In genomic region chr15:62833671-62834070, GRCh38 we compare ENCODE assay signal across 21 cellular contexts.
"Had no signal": no experiment of that assay in that cellular context is flagged by ENCODE, and none has a peak within 500 bp of the region (broad histone marks: within the 10 kb centered on the region; RNA-seq: fewer than 3 reads in every experiment).

No MANE protein-coding gene starts in this region.

- H3K36me3 ChIP-seq: pancreas had no signal

- ATAC-seq: activated T-cell treated with anti-CD3 and anti-CD28 coated beads, Interleukin-2, amount 50 U/mL, for 72 hours; gastrocnemius medialis; left lung; naive thymus-derived CD4-positive, alpha-beta T cell; pancreas had no signal

- H3K27ac ChIP-seq: ascending aorta, esophagus squamous epithelium, gastrocnemius medialis, left lung, pancreas, spleen, VCaP had no signal

- H3K4me1 Mint-ChIP-seq: naive thymus-derived CD4-positive, alpha-beta T cell had no signal

- DNase-seq: activated CD4-positive, alpha-beta T cell treated with anti-CD3 and anti-CD28 coated beads for 1 hour; activated CD4-positive, alpha-beta T cell treated with anti-CD3 and anti-CD28 coated beads, Interleukin-2, amount 50 U/mL, for 4 hours; activated effector memory CD4-positive, alpha-beta T cell treated with anti-CD3 and anti-CD28 coated beads, Interleukin-2, amount 50 U/mL, for 16 hours; activated naive CD4-positive, alpha-beta T cell treated with anti-CD3 and anti-CD28 coated beads, Interleukin-2, amount 50 U/mL, for 16 hours; activated T-cell treated with anti-CD3 and anti-CD28 coated beads, Interleukin-2, amount 50 U/mL, for 72 hours; cerebellar nuclear complex; effector memory CD4-positive, alpha-beta T cell; esophagus squamous epithelium; gastrocnemius medialis; head of caudate nucleus; left lung; naive thymus-derived CD4-positive, alpha-beta T cell; pancreas; spleen; stimulated activated naive CD4-positive, alpha-beta T cell; SW 1271; T-helper 2 cell had no signal

- H3K9me3 ChIP-seq: ascending aorta, esophagus squamous epithelium, gastrocnemius medialis, left lung, pancreas, spleen had no signal

- H3K36me3 Mint-ChIP-seq: naive thymus-derived CD4-positive, alpha-beta T cell had no signal

- H3K4me3 Mint-ChIP-seq: activated T-cell treated with anti-CD3 and anti-CD28 coated beads, Interleukin-2, amount 50 U/mL, for 72 hours; dendritic cell treated with granulocyte-macrophage colony-stimulating factor and Interleukin-4, amounts not matched to agents 40 ng/mL and 50 ng/mL, for 4 days; naive thymus-derived CD4-positive, alpha-beta T cell; type B pancreatic cell had no signal

- H3K27me3 ChIP-seq: ascending aorta, esophagus squamous epithelium, gastrocnemius medialis, left lung, pancreas, spleen had no signal

- H3K4me1 ChIP-seq: ascending aorta, esophagus squamous epithelium, left lung, spleen had no signal

- H3K27me3 Mint-ChIP-seq: dendritic cell treated with granulocyte-macrophage colony-stimulating factor and Interleukin-4, amounts not matched to agents 40 ng/mL and 50 ng/mL, for 4 days; type B pancreatic cell had no signal

- H3K4me3 ChIP-seq: ascending aorta, esophagus squamous epithelium, gastrocnemius medialis, left lung, pancreas, spleen had no signal

- H3K27ac Mint-ChIP-seq: activated T-cell treated with anti-CD3 and anti-CD28 coated beads, Interleukin-2, amount 50 U/mL, for 72 hours; dendritic cell treated with granulocyte-macrophage colony-stimulating factor and Interleukin-4, amounts not matched to agents 40 ng/mL and 50 ng/mL, for 4 days; naive thymus-derived CD4-positive, alpha-beta T cell had no signal

- H3K9me3 Mint-ChIP-seq: activated T-cell treated with anti-CD3 and anti-CD28 coated beads, Interleukin-2, amount 50 U/mL, for 72 hours; dendritic cell treated with granulocyte-macrophage colony-stimulating factor and Interleukin-4, amounts not matched to agents 40 ng/mL and 50 ng/mL, for 4 days; type B pancreatic cell had no signal
